ENCODE assay signal across 27 cellular contexts in genomic region chr12:23542187-23542586, GRCh38.
"Had no signal": no experiment of that assay in that cellular context is flagged by ENCODE, and none has a peak within 500 bp of the region (broad histone marks: within the 10 kb centered on the region; RNA-seq: fewer than 3 reads in every experiment).

No MANE protein-coding gene starts in this region.

- H3K9me3 ChIP-seq: colonic mucosa, esophagus muscularis mucosa, esophagus squamous epithelium, gastrocnemius medialis, gastroesophageal sphincter, heart left ventricle, heart right ventricle had no signal

- H3K36me3 ChIP-seq: colonic mucosa, esophagus muscularis mucosa, esophagus squamous epithelium, gastrocnemius medialis, gastroesophageal sphincter, heart left ventricle, heart right ventricle had no signal

- H3K4me1 ChIP-seq: colonic mucosa, esophagus muscularis mucosa, esophagus squamous epithelium, foreskin keratinocyte, gastrocnemius medialis, gastroesophageal sphincter, heart left ventricle, heart right ventricle had no signal

- H3K27ac ChIP-seq: colonic mucosa, coronary artery, dorsolateral prefrontal cortex, epithelial cell of prostate, esophagus muscularis mucosa, esophagus squamous epithelium, foreskin keratinocyte, gastrocnemius medialis, gastroesophageal sphincter, heart left ventricle, heart right ventricle had no signal

- H3K4me3 ChIP-seq: colonic mucosa, coronary artery, dorsolateral prefrontal cortex, esophagus muscularis mucosa, esophagus squamous epithelium, gastrocnemius medialis, gastroesophageal sphincter, heart left ventricle, heart right ventricle had no signal

- H3K27me3 ChIP-seq: colonic mucosa, dorsolateral prefrontal cortex, esophagus muscularis mucosa, esophagus squamous epithelium, foreskin keratinocyte, gastrocnemius medialis, gastroesophageal sphincter, heart left ventricle, heart right ventricle had no signal

- DNase-seq: colonic mucosa; cortex of kidney; dermis blood vessel endothelial cell; dorsolateral prefrontal cortex; effector CD4-positive, alpha-beta T cell; effector CD8-positive, alpha-beta T cell; effector memory CD4-positive, alpha-beta T cell; effector memory CD8-positive, alpha-beta T cell; endodermal cell; erythroblast; esophagus squamous epithelium; foreskin fibroblast; foreskin keratinocyte; foreskin melanocyte; gastrocnemius medialis; glutamatergic neuron; head of caudate nucleus; heart left ventricle; heart right ventricle had no signal

- FAIRE-seq: colon, endometrium, endothelial cell of umbilical vein had no signal

- ATAC-seq: effector memory CD8-positive, alpha-beta T cell; esophagus mucosa; foreskin keratinocyte; gastrocnemius medialis; gastroesophageal sphincter; heart left ventricle; heart right ventricle had no signal
